Comparison of ENCODE assay signal across 1 cellular context in genomic region chr7:72858846-72859400, GRCh38.
TF ChIP-seq lines count a peak whose summit lies in the region.

No MANE protein-coding gene starts in this region.

TF ChIP-seq in GM12878, 131 proteins besides CTCF, POLR2A, EP300 and RAD21 (continued from another document):
- TF ChIP-seq RELB (IDR thresholded peaks at IDR 0.05; ENCODE audit: low read depth) (0 out of 2 replicates have a peak, but pooled peaks have one; percentile 15), MEF2B (IDR thresholded peaks at IDR 0.05; ENCODE audit: partially characterized antibody, poor library complexity, severe bottlenecking) (peak; percentile 80), TAF1 (IDR thresholded peaks at IDR 0.05; ENCODE audit: borderline replicate concordance, low read depth, low read length) (0 out of 2 replicates have a peak, but pooled peaks have one; percentile 9), BHLHE40 (IDR thresholded peaks at IDR 0.05; ENCODE audit: borderline replicate concordance in 1 of 2, low read depth in 2 of 2, low read length in 1 of 2) (peak in 1 of 2 experiments; percentile 20; a peak in 1 of 4 replicates)
TF ChIP-seq in GM12878: peak in this region for 5; not testable (repeated sequence) for 126.
